Comparison of ENCODE assay signal across 26 cellular contexts in the genomic region with DNA sequence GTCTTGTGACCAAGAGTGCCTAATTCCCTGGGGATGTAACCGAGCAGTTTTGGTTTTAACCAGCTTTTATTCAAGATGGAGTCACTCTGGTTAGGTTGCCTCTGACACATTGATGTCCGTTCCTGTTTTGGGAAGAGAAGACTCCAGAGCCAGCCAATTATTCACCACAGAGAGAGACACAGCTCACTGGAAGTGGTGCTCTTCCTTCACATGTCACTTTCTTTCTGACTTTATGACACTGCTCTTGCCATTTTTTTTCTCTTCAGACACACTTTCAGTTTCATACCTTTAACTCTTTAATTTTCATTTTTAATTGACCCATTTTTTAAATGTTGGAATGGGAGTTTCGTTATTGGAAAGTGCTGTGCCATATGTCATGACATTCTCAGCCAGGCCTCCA.
"Had no signal": no experiment of that assay in that cellular context is flagged by ENCODE, and none has a peak within 500 bp of the region (broad histone marks: within the 10 kb centered on the region; RNA-seq: fewer than 3 reads in every experiment).

No MANE protein-coding gene starts in this region.

- ATAC-seq: HepG2, Right ventricle myocardium inferior, SK-N-SH treated with all-trans-retinoic acid at 6 μM for 48 hours had no signal

- H3K36me3 ChIP-seq: MG63, Peyer's patch, SJCRH30 had no signal

- H3K4me1 ChIP-seq: Peyer's patch, SJCRH30 had no signal

- H3K27ac ChIP-seq: PC-9, Peyer's patch, SJCRH30 had no signal

- H3K4me2 ChIP-seq: PC-9 had no signal

- H3K4me3 ChIP-seq: MG63, PC-9, Peyer's patch, SJCRH30 had no signal

- H3K9me3 ChIP-seq: MG63, Peyer's patch, SJCRH30 had no signal

- DNase-seq: IMR-90; Karpas-422; KG1; MG63; NCI-H1092 treated with DMSO at 0.1 percent for 48 hours; NCI-H1436; NCI-H187; NCI-H2029; NCI-H2081 treated with DMSO at 0.1 percent for 48 hours; NCI-H2171; NCI-H226; NCI-H446; NCI-H510A; NCI-H524 treated with DMSO at 0.1 percent for 48 hours; NCI-H69; NCI-H774; NK-92 treated with Interleukin-12 subunit alpha and Interleukin-12 subunit beta, amount 100 ng/mL, for 24 hours; OCI-M1; PC-9; Peyer's patch; SHP77 treated with DMSO at 0.1 percent for 48 hours; SJCRH30; T-helper 1 cell had no signal

- H3K27me3 ChIP-seq: MG63, Peyer's patch, SJCRH30 had no signal

- H2AFZ ChIP-seq: PC-9 had no signal
